8 cellular contexts compared by ENCODE assay signal in genomic region chr10:77637474-77637985, GRCh38. TPM values are rescaled to one million over a fixed set of nuclear protein-coding genes. Genes with fewer than 3 reads are reported as not detected.
DNase-seq lines count a peak whose midpoint lies in the region; ATAC-seq and TF ChIP-seq lines count a peak whose summit lies in the region.

KCNMA1 (minus strand) TSS chr10:77637808.

- peaks cover 3% of the 10 kb centered on the region for H3K27me3 Mint-ChIP-seq in Caco-2 (ENCODE audit: insufficient read depth, unreplicated experiment)
- peaks cover 39% of the 10 kb centered on the region for H3K27me3 Mint-ChIP-seq in activated T-helper 1 cell treated with anti-CD3 and anti-CD28 coated beads, Interleukin-12 subunit alpha, Interleukin-12 subunit beta, Interleukin-2, Interleukin-4 antibody, amounts not matched to agents 30 ng/mL and 10 ng/mL and 1 ng/mL, durations not matched to agents 14 hours and 24 hours and 36 hours (ENCODE audit: insufficient read depth)

- H3K4me1 ChIP-seq in Caco-2 (peaks cover 10% of the 10 kb centered on the region), HUES48 (ENCODE audit: control insufficient read depth, insufficient read depth, low read length) (peaks cover 19% of the 10 kb centered on the region)

- DNase-seq in Caco-2 (peak in 1 of 2 experiments; percentile 64), skeletal muscle cell (ENCODE audit: low read depth) (no peak)
- no peak for DNase-seq in activated T-helper 1 cell treated with anti-CD3 and anti-CD28 coated beads, Interleukin-12 subunit alpha, Interleukin-12 subunit beta, Interleukin-2, Interleukin-4 antibody, amounts not matched to agents 30 ng/mL and 10 ng/mL and 1 ng/mL, durations not matched to agents 14 hours and 24 hours and 36 hours (ENCODE audit: low spot score)

- H3K4me3 ChIP-seq in Caco-2 (ENCODE audit: low read depth, low read length) (peak within 1 kb of the TSS; percentile 77), HUES48 (ENCODE audit: low read depth, low read length) (peak within 1 kb of the TSS; percentile 82), iPS-11a (ENCODE audit: low read depth, low read length) (peak within 1 kb of the TSS; percentile 75), skeletal muscle cell (ENCODE audit: low read depth, low read length) (peak within 1 kb of the TSS; percentile 83)

- TF ChIP-seq CTCF in Caco-2 (IDR thresholded peaks at IDR 0.05; ENCODE audit: insufficient read depth in 1 of 2, low read depth in 1 of 2, low read length in 1 of 2, severe bottlenecking in 1 of 2, unreplicated experiment in 1 of 2) = no peak

- POLR2A ChIA-PET in Caco-2 (lab: Charles Lee) = interaction anchor here (0.6 kb wide), 1 partner anchor 122 kb away, joined by 3 read pairs; no protein-coding TSS in a partner anchor

- intact Hi-C loops in Caco-2 (cut with micrococcal nuclease; ENCODE audit: unreplicated experiment) = loop anchor here (1.0 kb wide), 1 partner anchor 50 kb away; no protein-coding TSS in a partner anchor
- intact Hi-C loops in activated T-helper 1 cell treated with anti-CD3 and anti-CD28 coated beads, Interleukin-12 subunit alpha, Interleukin-12 subunit beta, Interleukin-2, Interleukin-4 antibody, amounts not matched to agents 30 ng/mL and 10 ng/mL and 1 ng/mL, durations not matched to agents 14 hours and 24 hours and 36 hours (cut with micrococcal nuclease) = no loop called here

- BruUV-seq in Caco-2 (replicated peaks; lab: Mats Ljungman, UMichigan) = no TSS peak

- no peak within 1 kb of the TSS for H3K9ac ChIP-seq in HUES48 (ENCODE audit: low read depth, low read length)

- no peak for TF ChIP-seq POLR2A in GM18505 (IDR thresholded peaks at IDR 0.05; ENCODE audit: borderline replicate concordance, extremely low read depth, insufficient read depth, insufficient read length)

- no peak within 1 kb of the TSS for H3K27ac Mint-ChIP-seq in Caco-2 (ENCODE audit: unreplicated experiment)
- no peak within 1 kb of the TSS for H3K27ac Mint-ChIP-seq in activated T-helper 1 cell treated with anti-CD3 and anti-CD28 coated beads, Interleukin-12 subunit alpha, Interleukin-12 subunit beta, Interleukin-2, Interleukin-4 antibody, amounts not matched to agents 30 ng/mL and 10 ng/mL and 1 ng/mL, durations not matched to agents 14 hours and 24 hours and 36 hours

- H3K4me3 Mint-ChIP-seq in Caco-2 (ENCODE audit: unreplicated experiment) = peak within 1 kb of the TSS; percentile 81
- no peak within 1 kb of the TSS for H3K4me3 Mint-ChIP-seq in activated T-helper 1 cell treated with anti-CD3 and anti-CD28 coated beads, Interleukin-12 subunit alpha, Interleukin-12 subunit beta, Interleukin-2, Interleukin-4 antibody, amounts not matched to agents 30 ng/mL and 10 ng/mL and 1 ng/mL, durations not matched to agents 14 hours and 24 hours and 36 hours

- H3K27me3 ChIP-seq in Caco-2 (replicated peaks; ENCODE audit: control insufficient read depth, insufficient read depth, low read length) (peaks cover 2% of the 10 kb centered on the region; the same call in 1 of the 2 replicates), HUES48 (ENCODE audit: control insufficient read depth, insufficient read depth, low read length) (peaks cover 75% of the 10 kb centered on the region)

- no peaks in the 10 kb centered on the region for H3K9me3 Mint-ChIP-seq in Caco-2 (ENCODE audit: unreplicated experiment)
- no peaks in the 10 kb centered on the region for H3K9me3 Mint-ChIP-seq in activated T-helper 1 cell treated with anti-CD3 and anti-CD28 coated beads, Interleukin-12 subunit alpha, Interleukin-12 subunit beta, Interleukin-2, Interleukin-4 antibody, amounts not matched to agents 30 ng/mL and 10 ng/mL and 1 ng/mL, durations not matched to agents 14 hours and 24 hours and 36 hours

- H3K27ac ChIP-seq in HUES48 (ENCODE audit: low read depth, low read length) = no peak within 1 kb of the TSS
- H3K27ac ChIP-seq in angular gyrus (ENCODE audit: low read depth, low read length) = peak within 1 kb of the TSS; percentile 82

- peaks cover 13% of the 10 kb centered on the region for H3K4me1 Mint-ChIP-seq in Caco-2 (ENCODE audit: low read depth, unreplicated experiment)
- H3K4me1 Mint-ChIP-seq in activated T-helper 1 cell treated with anti-CD3 and anti-CD28 coated beads, Interleukin-12 subunit alpha, Interleukin-12 subunit beta, Interleukin-2, Interleukin-4 antibody, amounts not matched to agents 30 ng/mL and 10 ng/mL and 1 ng/mL, durations not matched to agents 14 hours and 24 hours and 36 hours (ENCODE audit: low read depth) = no peaks in the 10 kb centered on the region

- no peak for ATAC-seq in GM18505 (IDR thresholded peaks at IDR 0.05; ENCODE audit: unreplicated experiment)
- no peak for ATAC-seq in HG03565 (IDR thresholded peaks at IDR 0.05; ENCODE audit: unreplicated experiment)

- H3K36me3 ChIP-seq in Caco-2 (ENCODE audit: control insufficient read depth, insufficient read depth, low read length) (no peaks in the 10 kb centered on the region), HUES48 (ENCODE audit: control insufficient read depth, insufficient read depth, low read length) (no peaks in the 10 kb centered on the region)

- H3K36me3 Mint-ChIP-seq in Caco-2 (ENCODE audit: insufficient read depth, unreplicated experiment) = peaks cover 6% of the 10 kb centered on the region
- no peaks in the 10 kb centered on the region for H3K36me3 Mint-ChIP-seq in activated T-helper 1 cell treated with anti-CD3 and anti-CD28 coated beads, Interleukin-12 subunit alpha, Interleukin-12 subunit beta, Interleukin-2, Interleukin-4 antibody, amounts not matched to agents 30 ng/mL and 10 ng/mL and 1 ng/mL, durations not matched to agents 14 hours and 24 hours and 36 hours (ENCODE audit: low read depth)

- CTCF ChIA-PET in Caco-2 (lab: Charles Lee) = interaction anchor here (1.0 to 1.2 kb wide), 2 partner anchors 249 to 386 kb away, joined by 3 to 4 read pairs; no protein-coding TSS in a partner anchor

- H3K9me3 ChIP-seq in Caco-2 (no peaks in the 10 kb centered on the region), HUES48 (ENCODE audit: control insufficient read depth, insufficient read depth, low read length) (no peaks in the 10 kb centered on the region)

RNA-seq across cellular contexts. Expression of gene KCNMA1, which starts in this region (rescaled TPM):
- total RNA-seq in Caco-2 (2022) = 20.7 and 23.9 TPM in 2 replicates
- total RNA-seq in activated T-helper 1 cell treated with anti-CD3 and anti-CD28 coated beads, Interleukin-12 subunit alpha, Interleukin-12 subunit beta, Interleukin-2, Interleukin-4 antibody, amounts not matched to agents 30 ng/mL and 10 ng/mL and 1 ng/mL, durations not matched to agents 14 hours and 24 hours and 36 hours = not detected in 2 replicates

Comparison
In these comparisons a context has a peak if more than half of its experiments do, and no peak if none do; other contexts are left out.
1. RNA of gene KCNMA1 (total RNA-seq): 20.7 to 23.9 TPM in Caco-2; not detected in activated T-helper 1 cell treated with anti-CD3 and anti-CD28 coated beads, Interleukin-12 subunit alpha, Interleukin-12 subunit beta, Interleukin-2, Interleukin-4 antibody, amounts not matched to agents 30 ng/mL and 10 ng/mL and 1 ng/mL, durations not matched to agents 14 hours and 24 hours and 36 hours; every median in the first group is over 10 times any median in the second.
2. Peak in every context shown above with its lines, with median percentiles within 50 percentile points of each other: H3K4me3 ChIP-seq.